ENCODE assay signal across 8 cellular contexts in genomic region chr13:50136678-50137077, GRCh38.
"Had no signal": no experiment of that assay in that cellular context is flagged by ENCODE, and none has a peak within 500 bp of the region (broad histone marks: within the 10 kb centered on the region; RNA-seq: fewer than 3 reads in every experiment).

No MANE protein-coding gene starts in this region.

- H2AFZ ChIP-seq: GM23338 had no signal

- H3K9me3 Mint-ChIP-seq: GM23338, H9 had no signal

- H3K4me3 Mint-ChIP-seq: GM23338, H9 had no signal

- ATAC-seq: GM23338 had no signal

- H3K4me3 ChIP-seq: GM23338 had no signal

- H3K4me2 ChIP-seq: GM23338 had no signal

- DNase-seq: H9, HCEC 1CT, IMR-90, KBM-7 had no signal

- H3K27ac Mint-ChIP-seq: GM23338, H9 had no signal

- FAIRE-seq: H1, H54, HTR-8/SVneo had no signal
